1 cellular context compared by ENCODE assay signal in genomic region chr13:49858183-49858856, GRCh38.
TF ChIP-seq lines count a peak whose summit lies in the region.

No MANE protein-coding gene starts in this region.

TF ChIP-seq in liver, 16 proteins besides CTCF, POLR2A, EP300 and RAD21 (continued from another document):
- TF ChIP-seq REST (IDR thresholded peaks at IDR 0.05) (peak; percentile 43), JUND (IDR thresholded peaks at IDR 0.05) (peak; percentile 72 to 75), HNF4G (IDR thresholded peaks at IDR 0.05) (no peak)
